In genomic region chr14:31261859-31262739, GRCh38 we compare ENCODE assay signal across 1 cellular context.
TF ChIP-seq lines count a peak whose summit lies in the region.

No MANE protein-coding gene starts in this region.

TF ChIP-seq in GM12878, 131 proteins besides CTCF, POLR2A, EP300 and RAD21 (continues in another document):
- peak; percentile 61; the same call in 1 of the 2 replicates for TF ChIP-seq ZNF687 (IDR thresholded peaks at IDR 0.05)
- 0 out of 2 replicates have a peak, but pooled peaks have one; percentile 22 for TF ChIP-seq BMI1 (IDR thresholded peaks at IDR 0.05; ENCODE audit: borderline replicate concordance)
- no peak for TF ChIP-seq WRNIP1 (IDR thresholded peaks at IDR 0.05; ENCODE audit: borderline replicate concordance, low read depth, low read length)
- no peak for TF ChIP-seq BCL11A (IDR thresholded peaks at IDR 0.05; ENCODE audit: low read depth, low read length)
- 0 out of 2 replicates have a peak, but pooled peaks have one; percentile 39 for TF ChIP-seq ZNF217 (IDR thresholded peaks at IDR 0.05)
- TF ChIP-seq, protein P1, sequence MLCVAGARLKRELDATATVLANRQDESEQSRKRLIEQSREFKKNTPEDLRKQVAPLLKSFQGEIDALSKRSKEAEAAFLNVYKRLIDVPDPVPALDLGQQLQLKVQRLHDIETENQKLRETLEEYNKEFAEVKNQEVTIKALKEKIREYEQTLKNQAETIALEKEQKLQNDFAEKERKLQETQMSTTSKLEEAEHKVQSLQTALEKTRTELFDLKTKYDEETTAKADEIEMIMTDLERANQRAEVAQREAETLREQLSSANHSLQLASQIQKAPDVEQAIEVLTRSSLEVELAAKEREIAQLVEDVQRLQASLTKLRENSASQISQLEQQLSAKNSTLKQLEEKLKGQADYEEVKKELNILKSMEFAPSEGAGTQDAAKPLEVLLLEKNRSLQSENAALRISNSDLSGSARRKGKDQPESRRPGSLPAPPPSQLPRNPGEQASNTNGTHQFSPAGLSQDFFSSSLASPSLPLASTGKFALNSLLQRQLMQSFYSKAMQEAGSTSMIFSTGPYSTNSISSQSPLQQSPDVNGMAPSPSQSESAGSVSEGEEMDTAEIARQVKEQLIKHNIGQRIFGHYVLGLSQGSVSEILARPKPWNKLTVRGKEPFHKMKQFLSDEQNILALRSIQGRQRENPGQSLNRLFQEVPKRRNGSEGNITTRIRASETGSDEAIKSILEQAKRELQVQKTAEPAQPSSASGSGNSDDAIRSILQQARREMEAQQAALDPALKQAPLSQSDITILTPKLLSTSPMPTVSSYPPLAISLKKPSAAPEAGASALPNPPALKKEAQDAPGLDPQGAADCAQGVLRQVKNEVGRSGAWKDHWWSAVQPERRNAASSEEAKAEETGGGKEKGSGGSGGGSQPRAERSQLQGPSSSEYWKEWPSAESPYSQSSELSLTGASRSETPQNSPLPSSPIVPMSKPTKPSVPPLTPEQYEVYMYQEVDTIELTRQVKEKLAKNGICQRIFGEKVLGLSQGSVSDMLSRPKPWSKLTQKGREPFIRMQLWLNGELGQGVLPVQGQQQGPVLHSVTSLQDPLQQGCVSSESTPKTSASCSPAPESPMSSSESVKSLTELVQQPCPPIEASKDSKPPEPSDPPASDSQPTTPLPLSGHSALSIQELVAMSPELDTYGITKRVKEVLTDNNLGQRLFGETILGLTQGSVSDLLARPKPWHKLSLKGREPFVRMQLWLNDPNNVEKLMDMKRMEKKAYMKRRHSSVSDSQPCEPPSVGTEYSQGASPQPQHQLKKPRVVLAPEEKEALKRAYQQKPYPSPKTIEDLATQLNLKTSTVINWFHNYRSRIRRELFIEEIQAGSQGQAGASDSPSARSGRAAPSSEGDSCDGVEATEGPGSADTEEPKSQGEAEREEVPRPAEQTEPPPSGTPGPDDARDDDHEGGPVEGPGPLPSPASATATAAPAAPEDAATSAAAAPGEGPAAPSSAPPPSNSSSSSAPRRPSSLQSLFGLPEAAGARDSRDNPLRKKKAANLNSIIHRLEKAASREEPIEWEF (IDR thresholded peaks at IDR 0.05; ENCODE audit: insufficient replicate concordance, low read depth, low read length) = no peak
- TF ChIP-seq CEBPZ (IDR thresholded peaks at IDR 0.05; ENCODE audit: low read depth, low read length) = no peak
- TF ChIP-seq SP1 (IDR thresholded peaks at IDR 0.05; ENCODE audit: low read depth, low read length) = no peak
- TF ChIP-seq ZNF384 (IDR thresholded peaks at IDR 0.05; ENCODE audit: borderline replicate concordance, low read depth, low read length) = no peak
- no peak for TF ChIP-seq JUND (IDR thresholded peaks at IDR 0.05; ENCODE audit: low read depth, low read length)
- TF ChIP-seq, protein P2, sequence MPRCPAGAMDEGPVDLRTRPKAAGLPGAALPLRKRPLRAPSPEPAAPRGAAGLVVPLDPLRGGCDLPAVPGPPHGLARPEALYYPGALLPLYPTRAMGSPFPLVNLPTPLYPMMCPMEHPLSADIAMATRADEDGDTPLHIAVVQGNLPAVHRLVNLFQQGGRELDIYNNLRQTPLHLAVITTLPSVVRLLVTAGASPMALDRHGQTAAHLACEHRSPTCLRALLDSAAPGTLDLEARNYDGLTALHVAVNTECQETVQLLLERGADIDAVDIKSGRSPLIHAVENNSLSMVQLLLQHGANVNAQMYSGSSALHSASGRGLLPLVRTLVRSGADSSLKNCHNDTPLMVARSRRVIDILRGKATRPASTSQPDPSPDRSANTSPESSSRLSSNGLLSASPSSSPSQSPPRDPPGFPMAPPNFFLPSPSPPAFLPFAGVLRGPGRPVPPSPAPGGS (IDR thresholded peaks at IDR 0.05; ENCODE audit: borderline replicate concordance, insufficient read depth, low read depth, low read length, poor library complexity, severe bottlenecking) = no peak
- no peak for TF ChIP-seq BRCA1 (IDR thresholded peaks at IDR 0.05; ENCODE audit: low read depth, low read length)
- no peak for TF ChIP-seq SMARCA5 (IDR thresholded peaks at IDR 0.05)
- no peak for TF ChIP-seq YY1 (IDR thresholded peaks at IDR 0.05; ENCODE audit: low read depth, low read length)
- TF ChIP-seq, protein P3, sequence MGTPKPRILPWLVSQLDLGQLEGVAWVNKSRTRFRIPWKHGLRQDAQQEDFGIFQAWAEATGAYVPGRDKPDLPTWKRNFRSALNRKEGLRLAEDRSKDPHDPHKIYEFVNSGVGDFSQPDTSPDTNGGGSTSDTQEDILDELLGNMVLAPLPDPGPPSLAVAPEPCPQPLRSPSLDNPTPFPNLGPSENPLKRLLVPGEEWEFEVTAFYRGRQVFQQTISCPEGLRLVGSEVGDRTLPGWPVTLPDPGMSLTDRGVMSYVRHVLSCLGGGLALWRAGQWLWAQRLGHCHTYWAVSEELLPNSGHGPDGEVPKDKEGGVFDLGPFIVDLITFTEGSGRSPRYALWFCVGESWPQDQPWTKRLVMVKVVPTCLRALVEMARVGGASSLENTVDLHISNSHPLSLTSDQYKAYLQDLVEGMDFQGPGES (IDR thresholded peaks at IDR 0.05) = no peak
- TF ChIP-seq STAT3 (IDR thresholded peaks at IDR 0.05; ENCODE audit: low read depth, low read length) = no peak
- no peak for TF ChIP-seq PRDM15 (CRISPR knock-in tag; IDR thresholded peaks at IDR 0.05)
- TF ChIP-seq, protein P4, sequence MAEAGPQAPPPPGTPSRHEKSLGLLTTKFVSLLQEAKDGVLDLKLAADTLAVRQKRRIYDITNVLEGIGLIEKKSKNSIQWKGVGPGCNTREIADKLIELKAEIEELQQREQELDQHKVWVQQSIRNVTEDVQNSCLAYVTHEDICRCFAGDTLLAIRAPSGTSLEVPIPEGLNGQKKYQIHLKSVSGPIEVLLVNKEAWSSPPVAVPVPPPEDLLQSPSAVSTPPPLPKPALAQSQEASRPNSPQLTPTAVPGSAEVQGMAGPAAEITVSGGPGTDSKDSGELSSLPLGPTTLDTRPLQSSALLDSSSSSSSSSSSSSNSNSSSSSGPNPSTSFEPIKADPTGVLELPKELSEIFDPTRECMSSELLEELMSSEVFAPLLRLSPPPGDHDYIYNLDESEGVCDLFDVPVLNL (IDR thresholded peaks at IDR 0.05; ENCODE audit: low read depth, low read length) = no peak
- no peak for TF ChIP-seq BACH1 (IDR thresholded peaks at IDR 0.05; ENCODE audit: borderline replicate concordance)
- TF ChIP-seq KDM1A (IDR thresholded peaks at IDR 0.05; ENCODE audit: borderline replicate concordance) = no peak
- TF ChIP-seq SIX5 (IDR thresholded peaks at IDR 0.05; ENCODE audit: low read depth, low read length, severe bottlenecking) = no peak
- TF ChIP-seq NR2C2 (IDR thresholded peaks at IDR 0.05; ENCODE audit: borderline replicate concordance, control insufficient read depth, insufficient read length, low read depth) = no peak
- TF ChIP-seq ETV6 (conservative IDR thresholded peaks at IDR 0.05 in 1 of 2, IDR thresholded peaks at IDR 0.05 in 1 of 2; ENCODE audit: borderline replicate concordance in 1 of 2, low read depth in 1 of 2) = no peak
- no peak for TF ChIP-seq RFX5 (IDR thresholded peaks at IDR 0.05; ENCODE audit: low read depth, low read length)
- no peak for TF ChIP-seq CBFB (IDR thresholded peaks at IDR 0.05; ENCODE audit: low read depth)
- no peak for TF ChIP-seq MXI1 (IDR thresholded peaks at IDR 0.05; ENCODE audit: low read depth, low read length)
- no peak for TF ChIP-seq CHD1 (IDR thresholded peaks at IDR 0.05; ENCODE audit: low read depth, low read length)
- no peak for TF ChIP-seq EGR1 (IDR thresholded peaks at IDR 0.05; ENCODE audit: borderline replicate concordance in 1 of 2, low read depth in 2 of 2, low read length in 2 of 2)
- peak; percentile 41; the same call in 1 of the 2 replicates for TF ChIP-seq IKZF1 (conservative IDR thresholded peaks at IDR 0.05)
- TF ChIP-seq TCF12 (IDR thresholded peaks at IDR 0.05; ENCODE audit: low read depth, low read length) = no peak
- no peak for TF ChIP-seq MTA3 (IDR thresholded peaks at IDR 0.05; ENCODE audit: borderline replicate concordance, low read length)
- TF ChIP-seq ZBTB33 (IDR thresholded peaks at IDR 0.05) = no peak
